16 cellular contexts compared by ENCODE assay signal in the genomic region with DNA sequence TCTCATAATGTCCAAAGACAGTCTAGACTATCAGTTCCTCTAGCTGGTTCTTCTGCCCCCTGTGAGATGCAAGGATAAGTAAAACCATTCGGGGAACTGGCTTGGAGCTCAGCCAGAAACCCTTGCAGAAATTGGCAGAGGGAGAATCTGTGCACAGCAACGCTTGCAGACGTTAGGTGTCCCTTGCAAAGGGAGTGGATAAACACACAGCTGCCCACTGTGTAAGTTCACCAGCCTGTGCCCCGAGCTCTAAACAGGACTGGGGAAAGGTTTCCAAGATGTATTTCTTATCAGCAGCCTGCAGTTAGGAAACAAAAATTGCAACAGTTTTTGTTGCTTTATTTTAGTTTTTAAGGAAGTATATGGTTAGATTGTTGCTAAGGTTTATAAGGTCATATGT. TPM values are rescaled to one million over a fixed set of nuclear protein-coding genes. Genes with fewer than 3 reads are reported as not detected.
DNase-seq lines count a peak whose midpoint lies in the region; ATAC-seq and TF ChIP-seq lines count a peak whose summit lies in the region.
"Had no signal": no experiment of that assay in that cellular context is flagged by ENCODE, and none has a peak within 500 bp of the region (broad histone marks: within the 10 kb centered on the region; RNA-seq: fewer than 3 reads in every experiment).

No MANE protein-coding gene starts in this region.

- ATAC-seq in T-cell (replicated peaks in 1 of 4) (no peak), GM21447 (IDR thresholded peaks at IDR 0.05; ENCODE audit: unreplicated experiment) (no peak), HG02840 (IDR thresholded peaks at IDR 0.05; ENCODE audit: low FRiP score, unreplicated experiment) (no peak), GM21526 (IDR thresholded peaks at IDR 0.05; ENCODE audit: low FRiP score, unreplicated experiment) (no peak)
- ATAC-seq: activated naive CD4-positive, alpha-beta T cell treated with anti-CD3 and anti-CD28 coated beads, Interleukin-2, amount 50 U/mL, for 72 hours; left colon had no signal

- H3K36me3 Mint-ChIP-seq in T-cell (peaks cover 3% of the 10 kb centered on the region), type B pancreatic cell (no peaks in the 10 kb centered on the region)

- H3K9me3 Mint-ChIP-seq in T-cell (peaks cover 0 to 6% (median 0%) of the 10 kb centered on the region in 3 donors), type B pancreatic cell (peaks cover 4% of the 10 kb centered on the region)
- H3K9me3 Mint-ChIP-seq: activated naive CD4-positive, alpha-beta T cell treated with anti-CD3 and anti-CD28 coated beads, Interleukin-2, amount 50 U/mL, for 72 hours had no signal

- peak overlapping the region; percentile 70 to 81 for H3K27ac Mint-ChIP-seq in T-cell
- H3K27ac Mint-ChIP-seq in type B pancreatic cell: no peak overlapping the region

- H3K27me3 Mint-ChIP-seq in T-cell: no peaks in the 10 kb centered on the region
- H3K27me3 Mint-ChIP-seq in type B pancreatic cell: peaks cover 16% of the 10 kb centered on the region

- H3K4me3 Mint-ChIP-seq in T-cell (peak overlapping the region in 1 of 3 donors; percentile 62), type B pancreatic cell (no peak overlapping the region)

- TF ChIP-seq CTCF in lower leg skin (IDR thresholded peaks at IDR 0.05) (no peak), type B pancreatic cell (conservative IDR thresholded peaks at IDR 0.05) (no peak)

- intact Hi-C loops in lower leg skin (cut with DNase I; ENCODE audit: low total_unique reads): no loop called here

- H3K4me3 ChIP-seq in lower leg skin (ENCODE audit: low read depth, poor library complexity, severe bottlenecking): no peak overlapping the region
- H3K4me3 ChIP-seq: smooth muscle cell, vagina had no signal

- H3K4me1 Mint-ChIP-seq in T-cell (peaks cover 19 to 31% (median 25%) of the 10 kb centered on the region in 3 donors), type B pancreatic cell (ENCODE audit: unreplicated experiment) (no peaks in the 10 kb centered on the region)

- WGBS in lower leg skin, 2 donors: 8 to 13% methylated on average over 4 of the region's 4 CpGs

- POLR2A ChIA-PET in T-cell (lab: Charles Lee): no interaction called here

- TF ChIP-seq POLR2A in lower leg skin (IDR thresholded peaks at IDR 0.05): no peak

- CTCF ChIA-PET in T-cell (lab: Charles Lee): interaction anchor here in 1 of 2 donors (0.5 to 0.6 kb wide), 2 partner anchors 19 to 363 kb away, joined by 3 to 4 read pairs; no protein-coding TSS in a partner anchor

- DNase-seq in Ammon's horn (ENCODE audit: low spot score) (peak; percentile 56), Kasumi-1 (lab: John Stamatoyannopoulos, UW) (peak; percentile 61 to 87), T-cell (peak in 1 of 34 experiments; percentile 19), lower leg skin (ENCODE audit: low spot score in 2 of 2) (peak; percentile 27 to 75), type B pancreatic cell (ENCODE audit: extremely low spot score, unreplicated experiment) (no peak)
- DNase-seq: activated CD4-positive, alpha-beta T cell treated with anti-CD3 and anti-CD28 coated beads for 1 hour; activated T-cell treated with anti-CD3 and anti-CD28 coated beads for 4 hours; stimulated activated naive CD4-positive, alpha-beta T cell; T-helper 1 cell had no signal

RNA-seq across cellular contexts. Expression of a gene that starts 19.0 kb away (rescaled TPM):
- total RNA-seq in T-cell (1 to 10 TPM; 3.4 to 9.7 (median 3.7) TPM), lower leg skin (under 1 TPM in 1 of 4 donors, not detected in 3; 0.25 TPM), type B pancreatic cell (ENCODE audit: low replicate concordance) (not detected in 2 replicates)
- total RNA-seq: smooth muscle cell, vagina had no signal
